Comparison of ENCODE assay signal across 27 cellular contexts in the genomic region with DNA sequence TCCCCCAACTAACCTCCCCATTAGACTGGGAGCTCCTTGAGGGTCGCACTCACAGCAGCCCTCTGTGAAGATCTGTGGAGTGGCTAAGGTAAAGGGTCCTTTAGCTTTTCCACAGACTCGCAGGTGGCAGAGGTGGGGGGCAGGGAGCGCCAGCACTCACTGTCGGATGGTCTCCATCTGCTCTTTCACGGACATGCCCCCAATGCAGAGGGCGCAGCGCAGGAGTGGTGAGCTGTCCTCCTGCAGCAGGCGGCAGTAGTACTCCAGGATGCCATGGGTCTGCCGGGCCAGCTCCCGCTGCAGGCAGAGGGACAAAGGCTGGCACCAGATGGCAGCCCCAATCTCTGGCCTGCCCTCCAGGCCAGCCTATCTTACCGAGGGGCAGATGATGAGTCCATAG. TPM values are rescaled to one million over a fixed set of nuclear protein-coding genes. Genes with fewer than 3 reads are reported as not detected.
DNase-seq lines count a peak whose midpoint lies in the region; ATAC-seq and TF ChIP-seq lines count a peak whose summit lies in the region.
"Had no signal": no experiment of that assay in that cellular context is flagged by ENCODE, and none has a peak within 500 bp of the region (broad histone marks: within the 10 kb centered on the region; RNA-seq: fewer than 3 reads in every experiment).

No MANE protein-coding gene starts in this region.

- ATAC-seq in activated T-helper 17 cell treated with anti-CD3 and anti-CD28 coated beads, Interleukin-2, amount 50 U/mL, for 72 hours (replicated peaks), result no peak
- ATAC-seq: A549, heart left ventricle, psoas muscle had no signal

- H3K27me3 Mint-ChIP-seq in activated T-cell treated with anti-CD3 and anti-CD28 coated beads, Interleukin-2, amount 50 U/mL, for 24 hours, result no peaks in the 10 kb centered on the region
- H3K27me3 Mint-ChIP-seq in activated T-helper 1 cell treated with anti-CD3 and anti-CD28 coated beads, Interleukin-12 subunit alpha, Interleukin-12 subunit beta, Interleukin-2, Interleukin-4 antibody, amounts not matched to agents 30 ng/mL and 10 ng/mL and 1 ng/mL, durations not matched to agents 14 hours and 24 hours and 36 hours (ENCODE audit: insufficient read depth), result no peaks in the 10 kb centered on the region
- no peaks in the 10 kb centered on the region for H3K27me3 Mint-ChIP-seq in nephron (ENCODE audit: low read depth)
- H3K27me3 Mint-ChIP-seq in activated T-helper 17 cell treated with anti-CD3 and anti-CD28 coated beads, Interleukin-2, amount 50 U/mL, for 72 hours, result no peaks in the 10 kb centered on the region
- no peaks in the 10 kb centered on the region for H3K27me3 Mint-ChIP-seq in osteocyte (ENCODE audit: unreplicated experiment)
- H3K27me3 Mint-ChIP-seq: CD4-positive, alpha-beta memory T cell had no signal

- no peak for TF ChIP-seq POLR2A in esophagus squamous epithelium (IDR thresholded peaks at IDR 0.05)

- intact Hi-C loops in activated T-helper 1 cell treated with anti-CD3 and anti-CD28 coated beads, Interleukin-12 subunit alpha, Interleukin-12 subunit beta, Interleukin-2, Interleukin-4 antibody, amounts not matched to agents 30 ng/mL and 10 ng/mL and 1 ng/mL, durations not matched to agents 14 hours and 24 hours and 36 hours (cut with micrococcal nuclease), result loop anchor here (10.0 kb wide), 1 partner anchor 1150 kb away; a partner anchor contains a TSS
- intact Hi-C loops in esophagus squamous epithelium (cut with DNase I), result no loop called here

- H3K36me3 ChIP-seq in GM23248 (ENCODE audit: low read depth) (peaks cover 14% of the 10 kb centered on the region), esophagus squamous epithelium (peaks cover 25 to 68% (median 36%) of the 10 kb centered on the region in 3 donors)

- no peaks in the 10 kb centered on the region for H3K9me3 Mint-ChIP-seq in activated T-cell treated with anti-CD3 and anti-CD28 coated beads, Interleukin-2, amount 50 U/mL, for 24 hours
- H3K9me3 Mint-ChIP-seq in activated T-helper 1 cell treated with anti-CD3 and anti-CD28 coated beads, Interleukin-12 subunit alpha, Interleukin-12 subunit beta, Interleukin-2, Interleukin-4 antibody, amounts not matched to agents 30 ng/mL and 10 ng/mL and 1 ng/mL, durations not matched to agents 14 hours and 24 hours and 36 hours, result no peaks in the 10 kb centered on the region
- no peaks in the 10 kb centered on the region for H3K9me3 Mint-ChIP-seq in nephron
- H3K9me3 Mint-ChIP-seq in activated T-helper 17 cell treated with anti-CD3 and anti-CD28 coated beads, Interleukin-2, amount 50 U/mL, for 72 hours, result no peaks in the 10 kb centered on the region
- H3K9me3 Mint-ChIP-seq in osteocyte (ENCODE audit: unreplicated experiment), result no peaks in the 10 kb centered on the region
- H3K9me3 Mint-ChIP-seq: CD4-positive, alpha-beta memory T cell had no signal

- H3K9me3 ChIP-seq in GM23248 (ENCODE audit: low read depth) (no peaks in the 10 kb centered on the region), esophagus squamous epithelium (no peaks in the 10 kb centered on the region)
- H3K9me3 ChIP-seq: A549, breast epithelium, heart left ventricle, left ventricle myocardium inferior, psoas muscle, sigmoid colon, tibial nerve had no signal

- H3K79me2 ChIP-seq in GM23248 (ENCODE audit: insufficient read depth), result peaks cover 35% of the 10 kb centered on the region

- H3K9me2 ChIP-seq in GM23248 (ENCODE audit: insufficient read depth), result no peaks in the 10 kb centered on the region

- H3K4me1 ChIP-seq in GM23248 (ENCODE audit: insufficient read depth) (peaks cover 17% of the 10 kb centered on the region), esophagus squamous epithelium (peaks cover 14 to 43% (median 15%) of the 10 kb centered on the region in 3 donors)

- 85 to 93% methylated on average over 11 of the region's 11 CpGs for WGBS in GM23248 (ENCODE audit: low coverage in 1 of 2, low lambda C conversion rate in 2 of 2, missing lambda C conversion rate in 2 of 2), 2 experiments
- WGBS in esophagus squamous epithelium, 2 donors, result 90 to 100% methylated on average over 1 to 7 of the region's 11 CpGs

- no peaks in the 10 kb centered on the region for H4K20me1 ChIP-seq in GM23248 (ENCODE audit: insufficient read depth)

- H3K9ac ChIP-seq in GM23248, result peak overlapping the region; percentile 85; the same call in 1 of the 2 replicates

- no peaks in the 10 kb centered on the region for H3K27me3 ChIP-seq in GM23248 (replicated peaks; ENCODE audit: insufficient read depth)
- no peaks in the 10 kb centered on the region for H3K27me3 ChIP-seq in esophagus squamous epithelium
- H3K27me3 ChIP-seq: breast epithelium, heart left ventricle, sigmoid colon, tibial nerve had no signal

- H3K4me3 ChIP-seq in GM23248, result no peak overlapping the region
- no peak overlapping the region for H3K4me3 ChIP-seq in esophagus squamous epithelium
- H3K4me3 ChIP-seq: A549, breast epithelium, sigmoid colon, tibial nerve had no signal

- peaks cover 84% of the 10 kb centered on the region for H3K36me3 Mint-ChIP-seq in activated T-cell treated with anti-CD3 and anti-CD28 coated beads, Interleukin-2, amount 50 U/mL, for 24 hours (ENCODE audit: low read depth)
- peaks cover 37% of the 10 kb centered on the region for H3K36me3 Mint-ChIP-seq in activated T-helper 1 cell treated with anti-CD3 and anti-CD28 coated beads, Interleukin-12 subunit alpha, Interleukin-12 subunit beta, Interleukin-2, Interleukin-4 antibody, amounts not matched to agents 30 ng/mL and 10 ng/mL and 1 ng/mL, durations not matched to agents 14 hours and 24 hours and 36 hours (ENCODE audit: low read depth)
- H3K36me3 Mint-ChIP-seq in nephron (ENCODE audit: low read depth), result peaks cover 45% of the 10 kb centered on the region
- peaks cover 74% of the 10 kb centered on the region for H3K36me3 Mint-ChIP-seq in activated T-helper 17 cell treated with anti-CD3 and anti-CD28 coated beads, Interleukin-2, amount 50 U/mL, for 72 hours (ENCODE audit: low read depth)
- peaks cover 20% of the 10 kb centered on the region for H3K36me3 Mint-ChIP-seq in osteocyte (ENCODE audit: unreplicated experiment)

- H3K4me3 Mint-ChIP-seq in activated T-cell treated with anti-CD3 and anti-CD28 coated beads, Interleukin-2, amount 50 U/mL, for 24 hours, result peak overlapping the region; percentile 91
- peak overlapping the region; percentile 91 for H3K4me3 Mint-ChIP-seq in activated T-helper 1 cell treated with anti-CD3 and anti-CD28 coated beads, Interleukin-12 subunit alpha, Interleukin-12 subunit beta, Interleukin-2, Interleukin-4 antibody, amounts not matched to agents 30 ng/mL and 10 ng/mL and 1 ng/mL, durations not matched to agents 14 hours and 24 hours and 36 hours
- peak overlapping the region; percentile 91 to 95 (median 92) for H3K4me3 Mint-ChIP-seq in nephron
- H3K4me3 Mint-ChIP-seq in activated T-helper 17 cell treated with anti-CD3 and anti-CD28 coated beads, Interleukin-2, amount 50 U/mL, for 72 hours, result no peak overlapping the region
- no peak overlapping the region for H3K4me3 Mint-ChIP-seq in osteocyte (ENCODE audit: unreplicated experiment)

- no peak overlapping the region for H2AFZ ChIP-seq in GM23248

- DNase-seq in activated T-cell treated with anti-CD3 and anti-CD28 coated beads, Interleukin-2, amount 50 U/mL, for 24 hours, result no peak
- no peak for DNase-seq in activated T-cell treated with anti-CD3 and anti-CD28 coated beads, Interleukin-2, amount 50 U/mL, for 48 hours
- no peak for DNase-seq in GM23248
- DNase-seq in activated T-helper 1 cell treated with anti-CD3 and anti-CD28 coated beads, Interleukin-12 subunit alpha, Interleukin-12 subunit beta, Interleukin-2, Interleukin-4 antibody, amounts not matched to agents 30 ng/mL and 10 ng/mL and 1 ng/mL, durations not matched to agents 14 hours and 24 hours and 36 hours (ENCODE audit: low spot score), result no peak
- no peak for DNase-seq in esophagus squamous epithelium (lab: John Stamatoyannopoulos, UW)
- DNase-seq in osteocyte (ENCODE audit: extremely low spot score, unreplicated experiment), result no peak
- DNase-seq: activated CD4-positive, alpha-beta T cell treated with anti-CD3 and anti-CD28 coated beads, Interleukin-2, amount 50 U/mL, for 4 hours; activated gamma-delta T cell treated with Interleukin-2 at 50 U/mL for 16 hours; CD4-positive, alpha-beta memory T cell; foreskin melanocyte; heart left ventricle; left ventricle myocardium inferior; mesendoderm; MV-4-11; NCI-H1436 treated with DMSO at 0.1 percent for 48 hours; NCI-H446; NCI-H748 treated with DMSO at 0.1 percent for 48 hours; nucleus accumbens; psoas muscle; sigmoid colon; stimulated activated CD4-positive, alpha-beta T cell treated with anti-CD3 and anti-CD28 coated beads, Interleukin-4, amount 100 ng/mL, for 24 hours; WERI-Rb-1 had no signal

- H3K27ac ChIP-seq in GM23248 (no peak overlapping the region), esophagus squamous epithelium (no peak overlapping the region)
- H3K27ac ChIP-seq: A549, breast epithelium, heart left ventricle, left ventricle myocardium inferior, psoas muscle, sigmoid colon, tibial nerve, WERI-Rb-1 had no signal

- peaks cover 40% of the 10 kb centered on the region for H3K4me1 Mint-ChIP-seq in activated T-cell treated with anti-CD3 and anti-CD28 coated beads, Interleukin-2, amount 50 U/mL, for 24 hours (ENCODE audit: low read depth)
- peaks cover 30% of the 10 kb centered on the region for H3K4me1 Mint-ChIP-seq in activated T-helper 1 cell treated with anti-CD3 and anti-CD28 coated beads, Interleukin-12 subunit alpha, Interleukin-12 subunit beta, Interleukin-2, Interleukin-4 antibody, amounts not matched to agents 30 ng/mL and 10 ng/mL and 1 ng/mL, durations not matched to agents 14 hours and 24 hours and 36 hours (ENCODE audit: low read depth)
- H3K4me1 Mint-ChIP-seq in nephron, result peaks cover 15% of the 10 kb centered on the region
- H3K4me1 Mint-ChIP-seq in activated T-helper 17 cell treated with anti-CD3 and anti-CD28 coated beads, Interleukin-2, amount 50 U/mL, for 72 hours, result peaks cover 13% of the 10 kb centered on the region
- H3K4me1 Mint-ChIP-seq in osteocyte (ENCODE audit: unreplicated experiment), result peaks cover 25% of the 10 kb centered on the region

- no peak overlapping the region for H3K4me2 ChIP-seq in GM23248 (ENCODE audit: unreplicated experiment)

- no peak overlapping the region for H3K27ac Mint-ChIP-seq in activated T-cell treated with anti-CD3 and anti-CD28 coated beads, Interleukin-2, amount 50 U/mL, for 24 hours
- no peak overlapping the region for H3K27ac Mint-ChIP-seq in activated T-helper 1 cell treated with anti-CD3 and anti-CD28 coated beads, Interleukin-12 subunit alpha, Interleukin-12 subunit beta, Interleukin-2, Interleukin-4 antibody, amounts not matched to agents 30 ng/mL and 10 ng/mL and 1 ng/mL, durations not matched to agents 14 hours and 24 hours and 36 hours
- H3K27ac Mint-ChIP-seq in nephron (no peak overlapping the region), osteocyte (ENCODE audit: unreplicated experiment) (no peak overlapping the region)
- no peak overlapping the region for H3K27ac Mint-ChIP-seq in activated T-helper 17 cell treated with anti-CD3 and anti-CD28 coated beads, Interleukin-2, amount 50 U/mL, for 72 hours

- H3F3A ChIP-seq in GM23248 (ENCODE audit: insufficient read depth), result peaks cover 8% of the 10 kb centered on the region; the same call in 1 of the 2 replicates

- in situ Hi-C loops in GM23248 (cut with MboI), result no loop called here

- no peak for TF ChIP-seq CTCF in nephron (IDR thresholded peaks at IDR 0.05; ENCODE audit: unreplicated experiment in 3 of 3)
- no peak for TF ChIP-seq CTCF in esophagus squamous epithelium (IDR thresholded peaks at IDR 0.05)
- no peak for TF ChIP-seq CTCF in osteocyte (IDR thresholded peaks at IDR 0.05)

RNA-seq across cellular contexts. Expression of a gene that starts 2.2 kb away (rescaled TPM):
- 78.5 and 117 TPM in 2 replicates for total RNA-seq in GM23248 (2014; rRNA removed; shearing (Covaris generic))
- polyA plus RNA-seq in GM23248 (2016; fragmentation: Nextera tagmentation; extraction: Ambion mirVana), result 63.0 and 67.9 TPM in 2 replicates
- 151 and 166 TPM in 2 replicates for total RNA-seq in activated T-helper 1 cell treated with anti-CD3 and anti-CD28 coated beads, Interleukin-12 subunit alpha, Interleukin-12 subunit beta, Interleukin-2, Interleukin-4 antibody, amounts not matched to agents 30 ng/mL and 10 ng/mL and 1 ng/mL, durations not matched to agents 14 hours and 24 hours and 36 hours
- total RNA-seq in esophagus squamous epithelium (10 to 100 TPM; 63.4 to 96.5 (median 76.2) TPM), osteocyte (68.7 and 83.1 TPM in 2 replicates)
- 100 to 1,000 TPM; 116 to 149 TPM for total RNA-seq in activated T-helper 17 cell treated with anti-CD3 and anti-CD28 coated beads, Interleukin-2, amount 50 U/mL, for 72 hours

RNA-seq across cellular contexts. Expression of a gene that starts 4.9 kb away (rescaled TPM):
- total RNA-seq in GM23248 (2014; rRNA removed; shearing (Covaris generic)), result 0.25 and 0.97 TPM in 2 replicates
- 0.76 and 0.80 TPM in 2 replicates for polyA plus RNA-seq in GM23248 (2016; fragmentation: Nextera tagmentation; extraction: Ambion mirVana)
- 3.7 and 5.0 TPM in 2 replicates for total RNA-seq in activated T-helper 1 cell treated with anti-CD3 and anti-CD28 coated beads, Interleukin-12 subunit alpha, Interleukin-12 subunit beta, Interleukin-2, Interleukin-4 antibody, amounts not matched to agents 30 ng/mL and 10 ng/mL and 1 ng/mL, durations not matched to agents 14 hours and 24 hours and 36 hours
- total RNA-seq in esophagus squamous epithelium, result 1 to 10 TPM; 2.4 to 7.2 (median 4.4) TPM
- 10 to 100 TPM in 1 of 2 donors, 1 to 10 TPM in 1; 5.6 to 13.7 TPM for total RNA-seq in activated T-helper 17 cell treated with anti-CD3 and anti-CD28 coated beads, Interleukin-2, amount 50 U/mL, for 72 hours
- 5.5 and 7.2 TPM in 2 replicates for total RNA-seq in osteocyte

RNA-seq across cellular contexts. Expression of a gene that starts 17.1 kb away (rescaled TPM):
- total RNA-seq in GM23248 (2014; rRNA removed; shearing (Covaris generic)), result 320 and 357 TPM in 2 replicates
- 551 and 556 TPM in 2 replicates for polyA plus RNA-seq in GM23248 (2016; fragmentation: Nextera tagmentation; extraction: Ambion mirVana)
- total RNA-seq in activated T-helper 1 cell treated with anti-CD3 and anti-CD28 coated beads, Interleukin-12 subunit alpha, Interleukin-12 subunit beta, Interleukin-2, Interleukin-4 antibody, amounts not matched to agents 30 ng/mL and 10 ng/mL and 1 ng/mL, durations not matched to agents 14 hours and 24 hours and 36 hours, result 49.2 and 49.9 TPM in 2 replicates
- total RNA-seq in esophagus squamous epithelium (10 to 100 TPM; 17.1 to 81.6 (median 33.6) TPM), osteocyte (312 and 358 TPM in 2 replicates)
- total RNA-seq in activated T-helper 17 cell treated with anti-CD3 and anti-CD28 coated beads, Interleukin-2, amount 50 U/mL, for 72 hours, result 10 to 100 TPM; 34.9 to 38.8 TPM

RNA-seq across cellular contexts. Expression of a gene that starts 39.8 kb away (rescaled TPM):
- 21.9 and 22.9 TPM in 2 replicates for total RNA-seq in GM23248 (2014; rRNA removed; shearing (Covaris generic))
- 6.1 and 8.0 TPM in 2 replicates for polyA plus RNA-seq in GM23248 (2016; fragmentation: Nextera tagmentation; extraction: Ambion mirVana)
- total RNA-seq in activated T-helper 1 cell treated with anti-CD3 and anti-CD28 coated beads, Interleukin-12 subunit alpha, Interleukin-12 subunit beta, Interleukin-2, Interleukin-4 antibody, amounts not matched to agents 30 ng/mL and 10 ng/mL and 1 ng/mL, durations not matched to agents 14 hours and 24 hours and 36 hours, result 70.9 and 79.4 TPM in 2 replicates
- total RNA-seq in esophagus squamous epithelium (10 to 100 TPM; 28.5 to 52.1 (median 41.9) TPM), osteocyte (82.0 and 97.2 TPM in 2 replicates)
- 10 to 100 TPM; 67.5 to 72.3 TPM for total RNA-seq in activated T-helper 17 cell treated with anti-CD3 and anti-CD28 coated beads, Interleukin-2, amount 50 U/mL, for 72 hours

RNA-seq across cellular contexts. Expression of a gene that starts 41.1 kb away (rescaled TPM):
- 224 and 257 TPM in 2 replicates for total RNA-seq in GM23248 (2014; rRNA removed; shearing (Covaris generic))
- polyA plus RNA-seq in GM23248 (2016; fragmentation: Nextera tagmentation; extraction: Ambion mirVana), result 160 and 163 TPM in 2 replicates
- 13.1 and 14.4 TPM in 2 replicates for total RNA-seq in activated T-helper 1 cell treated with anti-CD3 and anti-CD28 coated beads, Interleukin-12 subunit alpha, Interleukin-12 subunit beta, Interleukin-2, Interleukin-4 antibody, amounts not matched to agents 30 ng/mL and 10 ng/mL and 1 ng/mL, durations not matched to agents 14 hours and 24 hours and 36 hours
- total RNA-seq in esophagus squamous epithelium, result 10 to 100 TPM; 11.9 to 51.1 (median 27.2) TPM
- total RNA-seq in activated T-helper 17 cell treated with anti-CD3 and anti-CD28 coated beads, Interleukin-2, amount 50 U/mL, for 72 hours, result 1 to 10 TPM; 2.3 to 3.1 TPM
- 248 and 249 TPM in 2 replicates for total RNA-seq in osteocyte

Comparison
In these comparisons a context has a peak if more than half of its experiments do, and no peak if none do; other contexts are left out.
1. H3K4me3 Mint-ChIP-seq: peak in activated T-cell treated with anti-CD3 and anti-CD28 coated beads, Interleukin-2, amount 50 U/mL, for 24 hours (single experiment), activated T-helper 1 cell treated with anti-CD3 and anti-CD28 coated beads, Interleukin-12 subunit alpha, Interleukin-12 subunit beta, Interleukin-2, Interleukin-4 antibody, amounts not matched to agents 30 ng/mL and 10 ng/mL and 1 ng/mL, durations not matched to agents 14 hours and 24 hours and 36 hours (single experiment) and nephron (3 of 3); none in activated T-helper 17 cell treated with anti-CD3 and anti-CD28 coated beads, Interleukin-2, amount 50 U/mL, for 72 hours (single experiment) and osteocyte (single experiment).